7 cellular contexts compared by ENCODE assay signal in genomic region chr15:70486451-70487379, GRCh38.
DNase-seq lines count a peak whose midpoint lies in the region; ATAC-seq and TF ChIP-seq lines count a peak whose summit lies in the region.

No MANE protein-coding gene starts in this region.

- no peak for TF ChIP-seq POLR2A in uterus (IDR thresholded peaks at IDR 0.05)

- ATAC-seq in GM18907 (IDR thresholded peaks at IDR 0.05; ENCODE audit: unreplicated experiment), result peak; percentile 69
- peak; percentile 54 for ATAC-seq in HG02973 (IDR thresholded peaks at IDR 0.05; ENCODE audit: unreplicated experiment)

- DNase-seq in SIG-M5 (lab: John Stamatoyannopoulos, UW) (peak; percentile 87), astrocyte of the hippocampus (ENCODE audit: low read depth, low spot score) (peak; percentile 79), posterior vena cava (ENCODE audit: low spot score) (peak; percentile 87), DMS79 (lab: John Stamatoyannopoulos, UW) (no peak), uterus (no peak)

- H3K27ac ChIP-seq in uterus, result no peak overlapping the region

- no peak overlapping the region for H3K4me3 ChIP-seq in uterus

- no peaks in the 10 kb centered on the region for H3K27me3 ChIP-seq in uterus

- intact Hi-C loops in posterior vena cava (cut with DNase I), result loop anchor here (1.0 to 10.0 kb wide), 4 partner anchors 755 to 1002 kb away; no protein-coding TSS in a partner anchor
- intact Hi-C loops in uterus (cut with DNase I; ENCODE audit: low total_unique reads), result loop anchor here (5.0 kb wide), 1 partner anchor 1009 kb away; no protein-coding TSS in a partner anchor

- no peak for TF ChIP-seq CTCF in uterus (IDR thresholded peaks at IDR 0.05)

- H3K9me3 ChIP-seq in uterus, result no peaks in the 10 kb centered on the region

- H3K36me3 ChIP-seq in uterus, result no peaks in the 10 kb centered on the region

- no peaks in the 10 kb centered on the region for H3K4me1 ChIP-seq in uterus

Comparison
In these comparisons a context has a peak if more than half of its experiments do, and no peak if none do; other contexts are left out.
1. DNase-seq: peak in SIG-M5 (single experiment), astrocyte of the hippocampus (single experiment) and posterior vena cava (single experiment); none in DMS79 (single experiment) and uterus (0 of 2).